Comparison of ENCODE assay signal across 17 cellular contexts in the genomic region with DNA sequence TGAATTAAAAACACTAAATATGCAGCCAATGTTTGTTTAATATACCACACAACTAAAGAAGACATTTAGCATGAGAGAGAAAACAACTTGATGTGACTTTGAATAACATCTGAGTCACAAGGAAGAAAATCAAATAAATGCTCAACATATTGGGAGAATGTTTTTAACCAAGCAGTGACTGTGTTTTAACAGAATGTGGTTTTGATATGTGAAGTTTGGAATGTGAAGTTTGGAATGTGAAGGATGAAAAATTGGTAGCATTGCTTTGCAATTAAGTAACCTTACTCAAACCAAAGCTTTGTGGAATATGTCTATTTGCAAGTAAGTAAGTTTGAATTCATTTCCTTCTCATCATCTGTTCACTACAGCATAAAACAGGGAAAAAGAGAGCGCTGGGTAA.
DNase-seq lines count a peak whose midpoint lies in the region; ATAC-seq, FAIRE-seq and TF ChIP-seq lines count a peak whose summit lies in the region.
"Had no signal": no experiment of that assay in that cellular context is flagged by ENCODE, and none has a peak within 500 bp of the region (broad histone marks: within the 10 kb centered on the region; RNA-seq: fewer than 3 reads in every experiment).

No MANE protein-coding gene starts in this region.

- H3K4me3 ChIP-seq in astrocyte of the spinal cord (ENCODE audit: low read depth, low read length) (no peak overlapping the region), keratinocyte (ENCODE audit: control insufficient read depth in 2 of 3, extremely low read depth in 1 of 3, insufficient read depth in 2 of 3, low read depth in 1 of 3, low read length in 3 of 3) (no peak overlapping the region), prostate gland (no peak overlapping the region)

- 88% methylated on average over 1 of the region's 1 CpG for WGBS in prostate gland

- no peak overlapping the region for H3K4me2 ChIP-seq in keratinocyte (ENCODE audit: control insufficient read depth, extremely low read depth, insufficient read depth, low read depth, low read length)

- H3K36me3 ChIP-seq in keratinocyte (ENCODE audit: control insufficient read depth in 2 of 2, extremely low read depth in 1 of 2, insufficient read depth in 2 of 2, low read length in 2 of 2) (no peaks in the 10 kb centered on the region), prostate gland (no peaks in the 10 kb centered on the region)

- H3K36me3 Mint-ChIP-seq in HFFc6 (ENCODE audit: low read depth): no peaks in the 10 kb centered on the region
- no peaks in the 10 kb centered on the region for H3K36me3 Mint-ChIP-seq in activated naive CD4-positive, alpha-beta T cell treated with anti-CD3 and anti-CD28 coated beads for 36 hours (ENCODE audit: low read depth)
- H3K36me3 Mint-ChIP-seq: IgD-negative memory B cell, immature natural killer cell had no signal

- H3K4me3 Mint-ChIP-seq in HFFc6: peak overlapping the region; percentile 70
- no peak overlapping the region for H3K4me3 Mint-ChIP-seq in activated naive CD4-positive, alpha-beta T cell treated with anti-CD3 and anti-CD28 coated beads for 36 hours
- H3K4me3 Mint-ChIP-seq: activated B cell treated with CpG ODN at 0.5 μM for 24 hours, IgD-negative memory B cell, immature natural killer cell, nephron had no signal

- no peak overlapping the region for H3K9ac ChIP-seq in keratinocyte (ENCODE audit: control insufficient read depth, extremely low read depth, insufficient read depth, low read length)

- H3K27ac Mint-ChIP-seq in HFFc6: peak overlapping the region; percentile 70
- no peak overlapping the region for H3K27ac Mint-ChIP-seq in activated naive CD4-positive, alpha-beta T cell treated with anti-CD3 and anti-CD28 coated beads for 36 hours
- H3K27ac Mint-ChIP-seq: activated B cell treated with CpG ODN at 0.5 μM for 24 hours, IgD-negative memory B cell, immature natural killer cell, nephron had no signal

- no peaks in the 10 kb centered on the region for H4K20me1 ChIP-seq in keratinocyte (ENCODE audit: control insufficient read depth, extremely low read depth, insufficient read depth, low read length)

- TF ChIP-seq CTCF in HFFc6 (IDR thresholded peaks at IDR 0.05): no peak
- TF ChIP-seq CTCF in astrocyte of the spinal cord (IDR thresholded peaks at IDR 0.05; ENCODE audit: low read depth, low read length): no peak
- TF ChIP-seq CTCF in keratinocyte (optimal IDR thresholded peaks at IDR 0.05 in 1 of 3, IDR thresholded peaks at IDR 0.05 in 1 of 3, conservative IDR thresholded peaks at IDR 0.05 in 1 of 3; ENCODE audit: extremely low read depth in 1 of 3, insufficient read depth in 2 of 3, low read length in 3 of 3): no peak
- no peak for TF ChIP-seq CTCF in prostate gland (IDR thresholded peaks at IDR 0.05)

- intact Hi-C loops in left cardiac atrium (cut with DNase I) (no loop called here), prostate gland (cut with DNase I) (no loop called here)
- intact Hi-C loops in activated naive CD4-positive, alpha-beta T cell treated with anti-CD3 and anti-CD28 coated beads for 36 hours (cut with micrococcal nuclease): no loop called here

- H3K27me3 Mint-ChIP-seq in HFFc6 (ENCODE audit: insufficient read depth): no peaks in the 10 kb centered on the region; the same call in 1 of the 2 replicates
- peaks cover 2% of the 10 kb centered on the region for H3K27me3 Mint-ChIP-seq in activated naive CD4-positive, alpha-beta T cell treated with anti-CD3 and anti-CD28 coated beads for 36 hours (ENCODE audit: low read depth)
- H3K27me3 Mint-ChIP-seq: activated B cell treated with CpG ODN at 0.5 μM for 24 hours had no signal

- H2AFZ ChIP-seq in keratinocyte (ENCODE audit: control insufficient read depth, low read length): peak overlapping the region; percentile 35

- in situ Hi-C loops in ACHN (cut with HindIII; ENCODE audit: low pct_ligation_motif_present, low pct_unique_long_range_greater_than_20kb, low sequenced_read_pairs): no loop called here
- in situ Hi-C loops in astrocyte of the spinal cord (cut with HindIII; ENCODE audit: low sequenced_read_pairs): no loop called here

- FAIRE-seq in keratinocyte (lab: Jason Lieb, UNC): no peak
- FAIRE-seq: GM19239 had no signal

- H3K9me3 Mint-ChIP-seq in HFFc6: no peaks in the 10 kb centered on the region
- no peaks in the 10 kb centered on the region for H3K9me3 Mint-ChIP-seq in activated naive CD4-positive, alpha-beta T cell treated with anti-CD3 and anti-CD28 coated beads for 36 hours
- H3K9me3 Mint-ChIP-seq: activated B cell treated with CpG ODN at 0.5 μM for 24 hours, IgD-negative memory B cell, nephron had no signal

- H3K9me3 ChIP-seq in keratinocyte (ENCODE audit: control insufficient read depth, low read depth, low read length) (no peaks in the 10 kb centered on the region), prostate gland (no peaks in the 10 kb centered on the region)

- dilution Hi-C loops in keratinocyte (cut with MboI; ENCODE audit: extremely low pct_ligation_motif_present, low sequenced_read_pairs): no loop called here

- H3K27ac ChIP-seq in keratinocyte (ENCODE audit: control insufficient read depth, insufficient read depth, low read length) (no peak overlapping the region), prostate gland (no peak overlapping the region)

- H3K79me2 ChIP-seq in keratinocyte (ENCODE audit: control insufficient read depth, insufficient read depth, low read length): no peaks in the 10 kb centered on the region

- CTCF ChIA-PET in activated naive CD4-positive, alpha-beta T cell treated with anti-CD3 and anti-CD28 coated beads for 36 hours (lab: Charles Lee): no interaction called here

- no peak for ATAC-seq in left cardiac atrium

- H3K4me1 ChIP-seq in keratinocyte (ENCODE audit: control insufficient read depth, extremely low read depth, insufficient read depth, low read length): peaks cover under 1% of the 10 kb centered on the region
- H3K4me1 ChIP-seq in prostate gland (replicated peaks): no peaks in the 10 kb centered on the region

- DNase-seq in ACHN (peak; percentile 83), HFFc6 (peak; percentile 85), astrocyte of the spinal cord (ENCODE audit: low read depth, low spot score) (peak; percentile 91), keratinocyte (ENCODE audit: low read depth, low spot score) (no peak), hippocampal formation (lab: John Stamatoyannopoulos, UW) (no peak), left cardiac atrium (no peak), prostate gland (ENCODE audit: low spot score) (no peak)
- no peak for DNase-seq in activated naive CD4-positive, alpha-beta T cell treated with anti-CD3 and anti-CD28 coated beads for 36 hours
- DNase-seq: activated B cell treated with CpG ODN at 0.5 μM for 24 hours; H7; immature natural killer cell; NCI-H146; SHP77 treated with DMSO at 0.1 percent for 48 hours; stimulated activated CD4-positive, alpha-beta T cell treated with anti-CD3 and anti-CD28 coated beads, Interleukin-12 subunit alpha, Interleukin-12 subunit beta, amount 100 ng/mL, for 4 hours had no signal

- TF ChIP-seq POLR2A in prostate gland (IDR thresholded peaks at IDR 0.05): no peak

- H3K27me3 ChIP-seq in keratinocyte (ENCODE audit: control insufficient read depth, extremely low read depth, insufficient read depth, low read length): no peaks in the 10 kb centered on the region
- H3K27me3 ChIP-seq in prostate gland (replicated peaks; ENCODE audit: insufficient read depth): no peaks in the 10 kb centered on the region

- no peaks in the 10 kb centered on the region for H3K9me1 ChIP-seq in keratinocyte (ENCODE audit: control insufficient read depth, extremely low read depth, insufficient read depth, low read length)

- H3K4me1 Mint-ChIP-seq in HFFc6 (ENCODE audit: low read depth): peaks cover 50% of the 10 kb centered on the region
- H3K4me1 Mint-ChIP-seq in activated naive CD4-positive, alpha-beta T cell treated with anti-CD3 and anti-CD28 coated beads for 36 hours (ENCODE audit: low read depth): no peaks in the 10 kb centered on the region
- H3K4me1 Mint-ChIP-seq: activated B cell treated with CpG ODN at 0.5 μM for 24 hours, IgD-negative memory B cell, immature natural killer cell, nephron had no signal

Comparison
In these comparisons a context has a peak if more than half of its experiments do, and no peak if none do; other contexts are left out.
1. DNase-seq: peak in ACHN (single experiment), HFFc6 (single experiment) and astrocyte of the spinal cord (single experiment); none in keratinocyte (single experiment), hippocampal formation (0 of 2), left cardiac atrium (single experiment), prostate gland (single experiment) and activated naive CD4-positive, alpha-beta T cell treated with anti-CD3 and anti-CD28 coated beads for 36 hours (single experiment).